ENCODE assay signal across 2 cellular contexts in the genomic region with DNA sequence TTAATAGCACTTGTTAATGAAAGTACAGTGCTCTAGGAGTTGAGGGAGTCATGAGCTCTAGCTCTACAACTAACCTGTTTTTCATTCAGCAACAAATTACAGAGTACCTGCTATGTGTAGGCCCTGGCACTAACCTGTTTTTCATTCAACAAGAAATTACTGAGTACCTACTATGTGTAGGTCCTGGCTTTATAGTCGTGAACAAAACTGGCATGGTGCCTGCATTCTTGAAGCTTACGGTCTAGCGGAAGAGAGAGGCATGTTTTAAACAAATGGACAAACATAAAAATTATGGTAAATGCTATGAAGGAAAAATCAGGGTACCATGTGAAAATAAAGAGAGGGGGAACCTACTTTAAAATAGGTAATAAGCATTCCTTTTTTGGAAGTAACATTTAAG.
TF ChIP-seq lines count a peak whose summit lies in the region.

No MANE protein-coding gene starts in this region.

TF ChIP-seq in SK-N-SH, 30 proteins besides CTCF, POLR2A, EP300 and RAD21 (continued from another document):
- no peak for TF ChIP-seq JUND (IDR thresholded peaks at IDR 0.05)
- TF ChIP-seq, protein P1, sequence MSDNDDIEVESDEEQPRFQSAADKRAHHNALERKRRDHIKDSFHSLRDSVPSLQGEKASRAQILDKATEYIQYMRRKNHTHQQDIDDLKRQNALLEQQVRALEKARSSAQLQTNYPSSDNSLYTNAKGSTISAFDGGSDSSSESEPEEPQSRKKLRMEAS (IDR thresholded peaks at IDR 0.05; ENCODE audit: low read depth), result no peak
- TF ChIP-seq RFX5 (IDR thresholded peaks at IDR 0.05; ENCODE audit: low read length), result no peak
- TF ChIP-seq, protein P2, sequence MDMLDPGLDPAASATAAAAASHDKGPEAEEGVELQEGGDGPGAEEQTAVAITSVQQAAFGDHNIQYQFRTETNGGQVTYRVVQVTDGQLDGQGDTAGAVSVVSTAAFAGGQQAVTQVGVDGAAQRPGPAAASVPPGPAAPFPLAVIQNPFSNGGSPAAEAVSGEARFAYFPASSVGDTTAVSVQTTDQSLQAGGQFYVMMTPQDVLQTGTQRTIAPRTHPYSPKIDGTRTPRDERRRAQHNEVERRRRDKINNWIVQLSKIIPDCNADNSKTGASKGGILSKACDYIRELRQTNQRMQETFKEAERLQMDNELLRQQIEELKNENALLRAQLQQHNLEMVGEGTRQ (IDR thresholded peaks at IDR 0.05; ENCODE audit: borderline replicate concordance, low read depth, low read length), result no peak
- no peak for TF ChIP-seq RXRA (IDR thresholded peaks at IDR 0.05; ENCODE audit: borderline replicate concordance, low read depth)
- no peak for TF ChIP-seq POLR2AphosphoS5 (IDR thresholded peaks at IDR 0.05; ENCODE audit: low read depth, low read length)
- TF ChIP-seq, protein P3, sequence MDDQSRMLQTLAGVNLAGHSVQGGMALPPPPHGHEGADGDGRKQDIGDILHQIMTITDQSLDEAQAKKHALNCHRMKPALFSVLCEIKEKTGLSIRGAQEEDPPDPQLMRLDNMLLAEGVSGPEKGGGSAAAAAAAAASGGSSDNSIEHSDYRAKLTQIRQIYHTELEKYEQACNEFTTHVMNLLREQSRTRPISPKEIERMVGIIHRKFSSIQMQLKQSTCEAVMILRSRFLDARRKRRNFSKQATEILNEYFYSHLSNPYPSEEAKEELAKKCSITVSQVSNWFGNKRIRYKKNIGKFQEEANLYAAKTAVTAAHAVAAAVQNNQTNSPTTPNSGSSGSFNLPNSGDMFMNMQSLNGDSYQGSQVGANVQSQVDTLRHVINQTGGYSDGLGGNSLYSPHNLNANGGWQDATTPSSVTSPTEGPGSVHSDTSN (IDR thresholded peaks at IDR 0.05), result no peak
- TF ChIP-seq FOXJ3 (CRISPR knock-in tag; IDR thresholded peaks at IDR 0.05), result no peak
- no peak for TF ChIP-seq SMC3 (IDR thresholded peaks at IDR 0.05; ENCODE audit: low read depth, low read length)

TF ChIP-seq in SK-N-SH treated with all-trans-retinoic acid at 6 μM for 48 hours, 23 proteins besides CTCF, POLR2A, EP300 and RAD21 (continued from another document):
- TF ChIP-seq, protein P4, sequence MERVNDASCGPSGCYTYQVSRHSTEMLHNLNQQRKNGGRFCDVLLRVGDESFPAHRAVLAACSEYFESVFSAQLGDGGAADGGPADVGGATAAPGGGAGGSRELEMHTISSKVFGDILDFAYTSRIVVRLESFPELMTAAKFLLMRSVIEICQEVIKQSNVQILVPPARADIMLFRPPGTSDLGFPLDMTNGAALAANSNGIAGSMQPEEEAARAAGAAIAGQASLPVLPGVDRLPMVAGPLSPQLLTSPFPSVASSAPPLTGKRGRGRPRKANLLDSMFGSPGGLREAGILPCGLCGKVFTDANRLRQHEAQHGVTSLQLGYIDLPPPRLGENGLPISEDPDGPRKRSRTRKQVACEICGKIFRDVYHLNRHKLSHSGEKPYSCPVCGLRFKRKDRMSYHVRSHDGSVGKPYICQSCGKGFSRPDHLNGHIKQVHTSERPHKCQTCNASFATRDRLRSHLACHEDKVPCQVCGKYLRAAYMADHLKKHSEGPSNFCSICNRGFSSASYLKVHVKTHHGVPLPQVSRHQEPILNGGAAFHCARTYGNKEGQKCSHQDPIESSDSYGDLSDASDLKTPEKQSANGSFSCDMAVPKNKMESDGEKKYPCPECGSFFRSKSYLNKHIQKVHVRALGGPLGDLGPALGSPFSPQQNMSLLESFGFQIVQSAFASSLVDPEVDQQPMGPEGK (CRISPR knock-in tag; IDR thresholded peaks at IDR 0.05; ENCODE audit: borderline replicate concordance), result no peak
- TF ChIP-seq ZNF70 (CRISPR knock-in tag; IDR thresholded peaks at IDR 0.05) (no peak), PPARA (CRISPR knock-in tag; IDR thresholded peaks at IDR 0.05; ENCODE audit: borderline replicate concordance) (no peak)
